ENCODE assay signal across 20 cellular contexts in the genomic region with DNA sequence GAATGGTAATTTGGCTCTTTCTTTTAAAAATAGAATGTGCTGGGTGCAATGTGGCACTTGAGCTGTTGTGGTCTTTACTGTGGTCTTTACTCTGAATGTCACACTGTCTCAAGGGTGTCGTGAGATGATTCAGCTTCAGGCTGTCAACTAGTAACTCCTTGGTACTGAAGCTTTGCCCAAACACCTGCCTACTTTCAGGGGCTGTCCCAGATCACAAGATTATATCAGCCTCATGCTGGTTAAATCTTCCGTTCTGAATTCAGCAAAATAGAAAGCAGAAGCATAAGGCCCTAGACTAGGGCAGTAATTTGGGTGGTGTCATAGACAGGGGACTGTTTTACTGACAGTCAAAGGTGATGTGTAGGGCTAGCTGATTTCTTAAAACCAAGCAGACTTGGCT.
DNase-seq lines count a peak whose midpoint lies in the region; ATAC-seq and TF ChIP-seq lines count a peak whose summit lies in the region.
"Had no signal": no experiment of that assay in that cellular context is flagged by ENCODE, and none has a peak within 500 bp of the region (broad histone marks: within the 10 kb centered on the region; RNA-seq: fewer than 3 reads in every experiment).

No MANE protein-coding gene starts in this region.

- POLR2A ChIA-PET in activated CD4-positive, alpha-beta T cell treated with anti-CD3 and anti-CD28 coated beads for 36 hours (lab: Charles Lee): no interaction called here
- POLR2A ChIA-PET in CD4-positive, alpha-beta T cell (lab: Charles Lee): no interaction called here

- peaks cover 8% of the 10 kb centered on the region for H3K4me1 Mint-ChIP-seq in activated CD4-positive, alpha-beta T cell treated with anti-CD3 and anti-CD28 coated beads for 36 hours
- no peaks in the 10 kb centered on the region for H3K4me1 Mint-ChIP-seq in activated CD4-positive, alpha-beta T cell treated with anti-CD3 and anti-CD28 coated beads, Interleukin-2, amount 10 ng/mL, durations not matched to agents 24 days and 14 days
- H3K4me1 Mint-ChIP-seq in immature natural killer cell: peaks cover 0 to 10% of the 10 kb centered on the region in 2 donors
- H3K4me1 Mint-ChIP-seq in CD4-positive, alpha-beta T cell (ENCODE audit: low read depth): no peaks in the 10 kb centered on the region

- H3K27me3 ChIP-seq in CD4-positive, alpha-beta T cell (ENCODE audit: control insufficient read depth, insufficient read depth, low read length): no peaks in the 10 kb centered on the region
- H3K27me3 ChIP-seq: breast epithelium, SJCRH30 had no signal

- H3K27ac ChIP-seq in CD4-positive, alpha-beta T cell (ENCODE audit: low read depth, low read length): no peak overlapping the region
- H3K27ac ChIP-seq: breast epithelium, SJCRH30 had no signal

- peak; percentile 30 for DNase-seq in activated CD4-positive, alpha-beta T cell treated with anti-CD3 and anti-CD28 coated beads for 36 hours
- DNase-seq in activated CD4-positive, alpha-beta T cell treated with anti-CD3 and anti-CD28 coated beads, Interleukin-2, amount 10 ng/mL, durations not matched to agents 24 days and 14 days: no peak
- peak in 2 of 3 donors; percentile 1 to 2 for DNase-seq in immature natural killer cell
- no peak for DNase-seq in CD4-positive, alpha-beta T cell
- DNase-seq in RKO (ENCODE audit: low spot score): no peak
- DNase-seq: 8988T, Caco-2, glutamatergic neuron, kidney glomerular epithelial cell, NCI-H146, NCI-H748 treated with DMSO at 0.1 percent for 48 hours, SJCRH30 had no signal

- peak; percentile 97 for ATAC-seq in activated CD4-positive, alpha-beta T cell treated with anti-CD3 and anti-CD28 coated beads for 36 hours
- ATAC-seq in GM21367 (IDR thresholded peaks at IDR 0.05; ENCODE audit: unreplicated experiment) (peak; percentile 68), HG03139 (IDR thresholded peaks at IDR 0.05; ENCODE audit: unreplicated experiment) (peak; percentile 60), HG02973 (IDR thresholded peaks at IDR 0.05; ENCODE audit: unreplicated experiment) (no peak)
- ATAC-seq in CD4-positive, alpha-beta T cell (ENCODE audit: poor library complexity): no peak
- ATAC-seq: K562 had no signal

- no peaks in the 10 kb centered on the region for H3K36me3 Mint-ChIP-seq in activated CD4-positive, alpha-beta T cell treated with anti-CD3 and anti-CD28 coated beads for 36 hours (ENCODE audit: low read depth)
- H3K36me3 Mint-ChIP-seq in activated CD4-positive, alpha-beta T cell treated with anti-CD3 and anti-CD28 coated beads, Interleukin-2, amount 10 ng/mL, durations not matched to agents 24 days and 14 days (ENCODE audit: low read depth): no peaks in the 10 kb centered on the region
- H3K36me3 Mint-ChIP-seq in immature natural killer cell: no peaks in the 10 kb centered on the region
- no peaks in the 10 kb centered on the region for H3K36me3 Mint-ChIP-seq in CD4-positive, alpha-beta T cell (ENCODE audit: low read depth)
- H3K36me3 Mint-ChIP-seq: type B pancreatic cell had no signal

- peaks cover 19% of the 10 kb centered on the region for H3K27me3 Mint-ChIP-seq in activated CD4-positive, alpha-beta T cell treated with anti-CD3 and anti-CD28 coated beads for 36 hours
- peaks cover 4% of the 10 kb centered on the region for H3K27me3 Mint-ChIP-seq in activated CD4-positive, alpha-beta T cell treated with anti-CD3 and anti-CD28 coated beads, Interleukin-2, amount 10 ng/mL, durations not matched to agents 24 days and 14 days
- peaks cover 0 to 9% (median 4%) of the 10 kb centered on the region in 3 donors for H3K27me3 Mint-ChIP-seq in immature natural killer cell (ENCODE audit: low read depth in 3 of 3)
- H3K27me3 Mint-ChIP-seq in CD4-positive, alpha-beta T cell: peaks cover 16% of the 10 kb centered on the region

- H3K27ac Mint-ChIP-seq in activated CD4-positive, alpha-beta T cell treated with anti-CD3 and anti-CD28 coated beads for 36 hours: no peak overlapping the region
- no peak overlapping the region for H3K27ac Mint-ChIP-seq in activated CD4-positive, alpha-beta T cell treated with anti-CD3 and anti-CD28 coated beads, Interleukin-2, amount 10 ng/mL, durations not matched to agents 24 days and 14 days
- peak overlapping the region in 1 of 6 donors; percentile 21 for H3K27ac Mint-ChIP-seq in immature natural killer cell
- H3K27ac Mint-ChIP-seq in CD4-positive, alpha-beta T cell: no peak overlapping the region
- H3K27ac Mint-ChIP-seq: activated T-helper 2 cell treated with anti-CD3 and anti-CD28 coated beads, Interferon-gamma antibody, Interleukin-2, Interleukin-4, amounts not matched to agents 10 μg/mL and 5 μg/mL and 100 μg/mL, durations not matched to agents 14 hours and 24 hours and 36 hours; type B pancreatic cell had no signal

- intact Hi-C loops in activated CD4-positive, alpha-beta T cell treated with anti-CD3 and anti-CD28 coated beads for 36 hours (cut with DNase I, micrococcal nuclease): no loop called here
- intact Hi-C loops in activated CD4-positive, alpha-beta T cell treated with anti-CD3 and anti-CD28 coated beads, Interleukin-2, amount 10 ng/mL, durations not matched to agents 24 days and 14 days (cut with micrococcal nuclease): no loop called here
- intact Hi-C loops in CD4-positive, alpha-beta T cell (cut with DNase I, micrococcal nuclease): no loop called here

- TF ChIP-seq CTCF in CD4-positive, alpha-beta T cell (IDR thresholded peaks at IDR 0.05): no peak

- H3K9me3 Mint-ChIP-seq in activated CD4-positive, alpha-beta T cell treated with anti-CD3 and anti-CD28 coated beads for 36 hours (ENCODE audit: low read depth): no peaks in the 10 kb centered on the region
- no peaks in the 10 kb centered on the region for H3K9me3 Mint-ChIP-seq in activated CD4-positive, alpha-beta T cell treated with anti-CD3 and anti-CD28 coated beads, Interleukin-2, amount 10 ng/mL, durations not matched to agents 24 days and 14 days
- H3K9me3 Mint-ChIP-seq in immature natural killer cell: peaks cover 0 to 1% (median 0%) of the 10 kb centered on the region in 6 donors
- H3K9me3 Mint-ChIP-seq in CD4-positive, alpha-beta T cell: no peaks in the 10 kb centered on the region
- H3K9me3 Mint-ChIP-seq: activated T-helper 2 cell treated with anti-CD3 and anti-CD28 coated beads, Interferon-gamma antibody, Interleukin-2, Interleukin-4, amounts not matched to agents 10 μg/mL and 5 μg/mL and 100 μg/mL, durations not matched to agents 14 hours and 24 hours and 36 hours; neural crest cell; type B pancreatic cell had no signal

- no peak overlapping the region for H3K4me3 Mint-ChIP-seq in activated CD4-positive, alpha-beta T cell treated with anti-CD3 and anti-CD28 coated beads for 36 hours
- no peak overlapping the region for H3K4me3 Mint-ChIP-seq in activated CD4-positive, alpha-beta T cell treated with anti-CD3 and anti-CD28 coated beads, Interleukin-2, amount 10 ng/mL, durations not matched to agents 24 days and 14 days
- H3K4me3 Mint-ChIP-seq in immature natural killer cell: no peak overlapping the region
- no peak overlapping the region for H3K4me3 Mint-ChIP-seq in CD4-positive, alpha-beta T cell
- H3K4me3 Mint-ChIP-seq: type B pancreatic cell had no signal

- H3K9me3 ChIP-seq in CD4-positive, alpha-beta T cell (ENCODE audit: control insufficient read depth, low read length): no peaks in the 10 kb centered on the region
- H3K9me3 ChIP-seq: breast epithelium, Caco-2, SJCRH30 had no signal

- CTCF ChIA-PET in activated CD4-positive, alpha-beta T cell treated with anti-CD3 and anti-CD28 coated beads for 36 hours (lab: Charles Lee): no interaction called here
- CTCF ChIA-PET in CD4-positive, alpha-beta T cell (lab: Charles Lee): no interaction called here

Comparison
In these comparisons a context has a peak if more than half of its experiments do, and no peak if none do; other contexts are left out.
1. DNase-seq: peak in activated CD4-positive, alpha-beta T cell treated with anti-CD3 and anti-CD28 coated beads for 36 hours (single experiment) and immature natural killer cell (2 of 3); none in activated CD4-positive, alpha-beta T cell treated with anti-CD3 and anti-CD28 coated beads, Interleukin-2, amount 10 ng/mL, durations not matched to agents 24 days and 14 days (single experiment), CD4-positive, alpha-beta T cell (0 of 10) and RKO (single experiment).
2. ATAC-seq: peak in activated CD4-positive, alpha-beta T cell treated with anti-CD3 and anti-CD28 coated beads for 36 hours (single experiment), GM21367 (single experiment) and HG03139 (single experiment); none in CD4-positive, alpha-beta T cell (single experiment) and HG02973 (single experiment).